In genomic region chr4:73453701-73454005, GRCh38 we compare ENCODE assay signal across 2 cellular contexts.
TF ChIP-seq lines count a peak whose summit lies in the region.

No MANE protein-coding gene starts in this region.

TF ChIP-seq in WTC11, 78 proteins besides CTCF, POLR2A, EP300 and RAD21 (continued from another document):
- TF ChIP-seq FOXJ3 (CRISPR knock-in tag; IDR thresholded peaks at IDR 0.05; ENCODE audit: borderline replicate concordance) = no peak
- no peak for TF ChIP-seq OVOL2 (CRISPR knock-in tag; IDR thresholded peaks at IDR 0.05; ENCODE audit: borderline replicate concordance)
TF ChIP-seq in WTC11: peak in this region for 0.

TF ChIP-seq in liver, 16 proteins besides CTCF, POLR2A, EP300 and RAD21 (continued from another document):
- TF ChIP-seq, protein P1, sequence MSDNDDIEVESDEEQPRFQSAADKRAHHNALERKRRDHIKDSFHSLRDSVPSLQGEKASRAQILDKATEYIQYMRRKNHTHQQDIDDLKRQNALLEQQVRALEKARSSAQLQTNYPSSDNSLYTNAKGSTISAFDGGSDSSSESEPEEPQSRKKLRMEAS (IDR thresholded peaks at IDR 0.05) = no peak
- no peak for TF ChIP-seq SP1 (IDR thresholded peaks at IDR 0.05)
- TF ChIP-seq HNF4G (IDR thresholded peaks at IDR 0.05) = no peak
- TF ChIP-seq ATF3 (IDR thresholded peaks at IDR 0.05) = no peak
